ENCODE assay signal across 18 cellular contexts in genomic region chr2:234971494-234971893, GRCh38. TPM values are rescaled to one million over a fixed set of nuclear protein-coding genes. Genes with fewer than 3 reads are reported as not detected.
DNase-seq lines count a peak whose midpoint lies in the region; ATAC-seq and TF ChIP-seq lines count a peak whose summit lies in the region.
"Had no signal": no experiment of that assay in that cellular context is flagged by ENCODE, and none has a peak within 500 bp of the region (broad histone marks: within the 10 kb centered on the region; RNA-seq: fewer than 3 reads in every experiment).

No MANE protein-coding gene starts in this region.

- H3K4me1 Mint-ChIP-seq in chondrocyte (ENCODE audit: low read depth): peaks cover 61% of the 10 kb centered on the region
- H3K4me1 Mint-ChIP-seq: CD8-positive, alpha-beta memory T cell; IgD-negative memory B cell had no signal

- H3K79me1 ChIP-seq in trophoblast cell (ENCODE audit: low read length): peaks cover 11% of the 10 kb centered on the region

- H3K36me3 ChIP-seq in HCT116 (ENCODE audit: control insufficient read depth in 1 of 2, insufficient read depth in 2 of 2, low read length in 2 of 2) (no peaks in the 10 kb centered on the region), PC-9 (ENCODE audit: low read depth) (peaks cover 25% of the 10 kb centered on the region), trophoblast cell (ENCODE audit: control insufficient read depth in 1 of 2, insufficient read depth in 2 of 2, low read length in 2 of 2) (peaks cover 4 to 5% of the 10 kb centered on the region in 2 experiments), ovary (no peaks in the 10 kb centered on the region)

- H3K14ac ChIP-seq in trophoblast cell (ENCODE audit: low read length): no peak overlapping the region

- H2AFZ ChIP-seq in HCT116 (ENCODE audit: low read depth, low read length, poor library complexity, severe bottlenecking) (no peak overlapping the region), PC-9 (no peak overlapping the region), trophoblast cell (ENCODE audit: insufficient read depth, low read length, poor library complexity) (no peak overlapping the region)

- no peak overlapping the region for H4K12ac ChIP-seq in trophoblast cell (ENCODE audit: low read depth, low read length)

- H3K79me2 ChIP-seq in HCT116 (ENCODE audit: insufficient read depth, low read length): peaks cover 81% of the 10 kb centered on the region
- peaks cover 100% of the 10 kb centered on the region for H3K79me2 ChIP-seq in PC-9 (ENCODE audit: low read depth)
- peaks cover 20% of the 10 kb centered on the region for H3K79me2 ChIP-seq in trophoblast cell (ENCODE audit: control insufficient read depth, insufficient read depth, low read length, poor library complexity)

- TF ChIP-seq CTCF in HCT116 (IDR thresholded peaks at IDR 0.05 in 2 of 3, conservative IDR thresholded peaks at IDR 0.05 in 1 of 3; ENCODE audit: borderline replicate concordance in 1 of 3, insufficient read depth in 1 of 3, low read depth in 2 of 3, low read length in 2 of 3): no peak
- TF ChIP-seq CTCF in PC-9 (conservative IDR thresholded peaks at IDR 0.05): no peak
- TF ChIP-seq CTCF in chondrocyte (IDR thresholded peaks at IDR 0.05): no peak
- TF ChIP-seq CTCF in ovary (IDR thresholded peaks at IDR 0.05): no peak

- no peak for TF ChIP-seq RAD21 in HCT116 (IDR thresholded peaks at IDR 0.05; ENCODE audit: low read depth)

- H3K4me2 ChIP-seq in HCT116 (ENCODE audit: low read length) (peak overlapping the region; percentile 74; the same call in 1 of the 2 replicates), PC-9 (0 out of 2 replicates have a peak overlapping the region, but pooled peaks have one; percentile 70), trophoblast cell (ENCODE audit: low read length) (no peak overlapping the region)

- peak overlapping the region; percentile 31 for H3K4ac ChIP-seq in trophoblast cell (ENCODE audit: low read depth, low read length)

- ATAC-seq in HCT116 (no peak), GM21528 (IDR thresholded peaks at IDR 0.05; ENCODE audit: low FRiP score, unreplicated experiment) (no peak)

- peak overlapping the region; percentile 43 for H3K27ac Mint-ChIP-seq in chondrocyte (ENCODE audit: unreplicated experiment)
- H3K27ac Mint-ChIP-seq: CD8-positive, alpha-beta memory T cell; IgD-negative memory B cell had no signal

- H2BK12ac ChIP-seq in trophoblast cell (ENCODE audit: low read length): no peak overlapping the region

- H3F3A ChIP-seq in PC-9 (ENCODE audit: insufficient read depth, low read depth): peaks cover 35% of the 10 kb centered on the region

- H4K20me1 ChIP-seq in HCT116 (ENCODE audit: insufficient read depth) (0 out of 2 replicates have a peak, but pooled peaks cover 6% of the 10 kb centered on the region), PC-9 (ENCODE audit: insufficient read depth) (peaks cover 18% of the 10 kb centered on the region)

- TF ChIP-seq EP300 in ovary (IDR thresholded peaks at IDR 0.05): no peak

- H3K18ac ChIP-seq in trophoblast cell (ENCODE audit: low read length): no peak overlapping the region

- DNase-seq in HCT116 (ENCODE audit: low read depth, low spot score): no peak
- no peak for DNase-seq in PC-9
- no peak for DNase-seq in chondrocyte (ENCODE audit: low spot score)
- DNase-seq in trophoblast cell: no peak
- no peak for DNase-seq in ovary
- no peak for DNase-seq in NCI-H1930 (lab: John Stamatoyannopoulos, UW)
- DNase-seq: ACHN; C1 segment of cervical spinal cord; CD8-positive, alpha-beta memory T cell; DMS53; Kasumi-1; MM.1S; NCI-H1092 treated with DMSO at 0.1 percent for 48 hours; NCI-H510A treated with DMSO at 0.1 percent for 48 hours; PC-3 had no signal

- BruUV-seq in HCT116 (replicated peaks; lab: Mats Ljungman, UMichigan) (no TSS peak), PC-9 (replicated peaks; lab: Mats Ljungman, UMichigan) (no TSS peak)

- POLR2A ChIA-PET in HCT116 (lab: Charles Lee) (no interaction called here), PC-9 (lab: Charles Lee; ENCODE audit: unreplicated experiment) (no interaction called here)

- no peak overlapping the region for H2BK5ac ChIP-seq in trophoblast cell (ENCODE audit: low read depth, low read length, poor library complexity)

- H3K23ac ChIP-seq in trophoblast cell (ENCODE audit: low read length): no peak overlapping the region

- H4K8ac ChIP-seq in trophoblast cell (ENCODE audit: low read depth, low read length): no peak overlapping the region

- no peak overlapping the region for H3K4me3 Mint-ChIP-seq in chondrocyte (ENCODE audit: unreplicated experiment)
- H3K4me3 Mint-ChIP-seq: CD8-positive, alpha-beta memory T cell; IgD-negative memory B cell had no signal

- no peak overlapping the region for H4K91ac ChIP-seq in trophoblast cell (ENCODE audit: low read depth, low read length)

- H3K9me3 Mint-ChIP-seq in chondrocyte (ENCODE audit: low read depth): no peaks in the 10 kb centered on the region
- H3K9me3 Mint-ChIP-seq: CD8-positive, alpha-beta memory T cell had no signal

- H3K36me3 Mint-ChIP-seq in chondrocyte (ENCODE audit: low read depth): peaks cover 3% of the 10 kb centered on the region
- H3K36me3 Mint-ChIP-seq: CD8-positive, alpha-beta memory T cell had no signal

- H3K4me1 ChIP-seq in HCT116 (ENCODE audit: control insufficient read depth in 1 of 2, insufficient read depth in 2 of 2, low read length in 2 of 2) (peaks cover 63 to 79% of the 10 kb centered on the region in 2 experiments), PC-9 (replicated peaks; ENCODE audit: insufficient read depth) (peaks cover 62% of the 10 kb centered on the region), trophoblast cell (ENCODE audit: control insufficient read depth in 1 of 2, insufficient read depth in 2 of 2, low read length in 2 of 2) (peaks cover 20 to 29% of the 10 kb centered on the region in 2 experiments), ovary (ENCODE audit: insufficient read depth) (peaks cover 17% of the 10 kb centered on the region)

- WGBS in trophoblast cell (ENCODE audit: extremely low coverage, insufficient coverage, insufficient read length): no CpG with 5 or more reads among the region's 7 CpGs
- WGBS in ovary, 3 donors: 88 to 99% (median 97%) methylated on average over 7 of the region's 7 CpGs

- H3K4me3 ChIP-seq in HCT116 (replicated peaks in 1 of 2; ENCODE audit: low read depth in 1 of 2, low read length in 2 of 2) (no peak overlapping the region), PC-9 (no peak overlapping the region), trophoblast cell (ENCODE audit: low read depth, low read length) (no peak overlapping the region), ovary (no peak overlapping the region)

- no peak overlapping the region for H2AK5ac ChIP-seq in trophoblast cell (ENCODE audit: low read length)

- intact Hi-C loops in HCT116 (cut with micrococcal nuclease) (no loop called here), PC-9 (cut with micrococcal nuclease; ENCODE audit: unreplicated experiment) (loop anchor here (2.0 kb wide), 2 partner anchors 91 to 775 kb away; no protein-coding TSS in a partner anchor), ovary (cut with DNase I) (no loop called here)

- no peak overlapping the region for H2BK120ac ChIP-seq in trophoblast cell (ENCODE audit: insufficient read depth, low read length, poor library complexity)

- H3K9me3 ChIP-seq in HCT116 (ENCODE audit: control insufficient read depth in 1 of 2, insufficient read depth in 1 of 2, low read depth in 1 of 2, low read length in 2 of 2) (no peaks in the 10 kb centered on the region), PC-9 (ENCODE audit: insufficient read depth, low read depth) (no peaks in the 10 kb centered on the region), trophoblast cell (ENCODE audit: insufficient read depth, low read depth, low read length) (peaks cover 3% of the 10 kb centered on the region), ovary (no peaks in the 10 kb centered on the region)

- H3K27me3 ChIP-seq in HCT116 (ENCODE audit: insufficient read depth, low read length) (no peaks in the 10 kb centered on the region), PC-9 (ENCODE audit: insufficient read depth, low read depth) (no peaks in the 10 kb centered on the region), trophoblast cell (ENCODE audit: insufficient read depth, low read length) (no peaks in the 10 kb centered on the region), ovary (no peaks in the 10 kb centered on the region)

- CTCF ChIA-PET in HCT116 (lab: Charles Lee): no interaction called here
- CTCF ChIA-PET in PC-9 (lab: Charles Lee): no interaction called here

- no peak overlapping the region for H3K27ac ChIP-seq in HCT116 (ENCODE audit: low read depth, low read length)
- no peak overlapping the region for H3K27ac ChIP-seq in PC-9
- no peak overlapping the region for H3K27ac ChIP-seq in trophoblast cell (ENCODE audit: low read depth, low read length)
- H3K27ac ChIP-seq in ovary: no peak overlapping the region
- H3K27ac ChIP-seq: HL-60 had no signal

- H3K9me2 ChIP-seq in HCT116 (ENCODE audit: insufficient read depth) (no peaks in the 10 kb centered on the region), PC-9 (ENCODE audit: insufficient read depth) (no peaks in the 10 kb centered on the region)

- H3K9ac ChIP-seq in HCT116 (ENCODE audit: low read length) (no peak overlapping the region), trophoblast cell (ENCODE audit: low read length) (no peak overlapping the region)

- no peaks in the 10 kb centered on the region for H3K27me3 Mint-ChIP-seq in chondrocyte (ENCODE audit: low read depth)

- RAD21 ChIA-PET in HCT116 (lab: Charles Lee; ENCODE audit: low non-redundant PET in 1 of 2, low total read pairs in 2 of 2, uncharacterized antibody in 2 of 2, unreplicated experiment in 2 of 2): no interaction called here

- TF ChIP-seq POLR2A in HCT116 (IDR thresholded peaks at IDR 0.05; ENCODE audit: borderline replicate concordance, extremely low read depth, insufficient read depth, insufficient read length) (no peak), ovary (IDR thresholded peaks at IDR 0.05) (no peak)

TF ChIP-seq in HCT116, 20 proteins besides CTCF, POLR2A, EP300 and RAD21 (continues in another document):
- TF ChIP-seq FOSL1 (IDR thresholded peaks at IDR 0.05; ENCODE audit: low read depth): no peak
- no peak for TF ChIP-seq CEBPB (IDR thresholded peaks at IDR 0.05; ENCODE audit: low read depth)
- no peak for TF ChIP-seq SRF (IDR thresholded peaks at IDR 0.05; ENCODE audit: low read depth)
- TF ChIP-seq POLR2AphosphoS5 (IDR thresholded peaks at IDR 0.05; ENCODE audit: low read depth, low read length): no peak
- TF ChIP-seq EZH2phosphoT487 (IDR thresholded peaks at IDR 0.05; ENCODE audit: borderline replicate concordance): no peak
- no peak for TF ChIP-seq EZH2 (IDR thresholded peaks at IDR 0.05)

RNA-seq across cellular contexts. Expression of gene SH3BP4, which starts 19.7 kb away (rescaled TPM):
- total RNA-seq in HCT116 (2021; ENCODE audit: unreplicated experiment): 32.9 TPM
- polyA plus RNA-seq in HCT116 (2012): 25.8 and 28.0 TPM in 2 replicates
- 131 and 135 TPM in 2 replicates for total RNA-seq in PC-9 (2021)
- total RNA-seq in chondrocyte: 42.4 to 51.9 TPM (median 50.4 TPM) in 3 replicates
- 35.4 and 36.3 TPM in 2 replicates for polyA plus RNA-seq in trophoblast cell (2013)
- 10 to 100 TPM; 21.2 to 44.9 (median 37.4) TPM for total RNA-seq in ovary
- 10 to 100 TPM; 20.3 to 29.3 TPM for polyA plus RNA-seq in ovary
- polyA plus RNA-seq: CD8-positive, alpha-beta memory T cell had no signal
